In genomic region chr1:27517305-27517704, GRCh38 we compare ENCODE assay signal across 20 cellular contexts. TPM values are rescaled to one million over a fixed set of nuclear protein-coding genes. Genes with fewer than 3 reads are reported as not detected.
A peak's percentile ranks its signal among the peaks of the same experiment; 100 is the strongest.
DNase-seq lines count a peak whose midpoint lies in the region; ATAC-seq, FAIRE-seq and TF ChIP-seq lines count a peak whose summit lies in the region.
"Had no signal": no experiment of that assay in that cellular context is flagged by ENCODE, and none has a peak within 500 bp of the region (broad histone marks: within the 10 kb centered on the region; RNA-seq: fewer than 3 reads in every experiment).

No MANE protein-coding gene starts in this region.

- no peaks in the 10 kb centered on the region for H3K9me3 Mint-ChIP-seq in activated naive CD4-positive, alpha-beta T cell treated with anti-CD3 and anti-CD28 coated beads, Interleukin-2, amount 50 U/mL, for 24 hours
- no peaks in the 10 kb centered on the region for H3K9me3 Mint-ChIP-seq in Caco-2 (ENCODE audit: unreplicated experiment)
- no peaks in the 10 kb centered on the region for H3K9me3 Mint-ChIP-seq in stimulated activated naive B cell treated with anti-CD40 and anti-IgM and Interleukin-4, amounts not matched to agents 10 μg/mL and 1 μg/mL and 100 μg/mL, for 72 hours
- H3K9me3 Mint-ChIP-seq: activated T-helper 1 cell treated with anti-CD3 and anti-CD28 coated beads, Interleukin-12 subunit alpha, Interleukin-12 subunit beta, Interleukin-2, Interleukin-4 antibody, amounts not matched to agents 30 ng/mL and 10 ng/mL and 1 ng/mL, durations not matched to agents 14 hours and 24 hours and 36 hours; T-helper 2 cell treated with Interferon-gamma antibody and Interleukin-4, amounts not matched to agents 5 μg/mL and 100 μg/mL, for 36 hours had no signal

- FAIRE-seq in bronchial epithelial cell (lab: Jason Lieb, UNC), result no peak

- H3K27me3 Mint-ChIP-seq in activated naive CD4-positive, alpha-beta T cell treated with anti-CD3 and anti-CD28 coated beads, Interleukin-2, amount 50 U/mL, for 24 hours, result no peaks in the 10 kb centered on the region
- H3K27me3 Mint-ChIP-seq in Caco-2 (ENCODE audit: insufficient read depth, unreplicated experiment), result no peaks in the 10 kb centered on the region
- peaks cover 7% of the 10 kb centered on the region in 2 donors for H3K27me3 Mint-ChIP-seq in stimulated activated naive B cell treated with anti-CD40 and anti-IgM and Interleukin-4, amounts not matched to agents 10 μg/mL and 1 μg/mL and 100 μg/mL, for 72 hours

- no peaks in the 10 kb centered on the region for H3K36me3 Mint-ChIP-seq in activated naive CD4-positive, alpha-beta T cell treated with anti-CD3 and anti-CD28 coated beads, Interleukin-2, amount 50 U/mL, for 24 hours
- H3K36me3 Mint-ChIP-seq in Caco-2 (ENCODE audit: insufficient read depth, unreplicated experiment), result no peaks in the 10 kb centered on the region
- H3K36me3 Mint-ChIP-seq in stimulated activated naive B cell treated with anti-CD40 and anti-IgM and Interleukin-4, amounts not matched to agents 10 μg/mL and 1 μg/mL and 100 μg/mL, for 72 hours, result no peaks in the 10 kb centered on the region

- CTCF ChIA-PET in Caco-2 (lab: Charles Lee), result no interaction called here

- POLR2A ChIA-PET in Caco-2 (lab: Charles Lee), result no interaction called here

- intact Hi-C loops in lower lobe of right lung (cut with DNase I) (no loop called here), Caco-2 (cut with micrococcal nuclease; ENCODE audit: unreplicated experiment) (no loop called here)

- no peak overlapping the region for H3K4me3 Mint-ChIP-seq in activated naive CD4-positive, alpha-beta T cell treated with anti-CD3 and anti-CD28 coated beads, Interleukin-2, amount 50 U/mL, for 24 hours
- H3K4me3 Mint-ChIP-seq in Caco-2 (ENCODE audit: unreplicated experiment), result no peak overlapping the region
- H3K4me3 Mint-ChIP-seq in stimulated activated naive B cell treated with anti-CD40 and anti-IgM and Interleukin-4, amounts not matched to agents 10 μg/mL and 1 μg/mL and 100 μg/mL, for 72 hours, result no peak overlapping the region
- H3K4me3 Mint-ChIP-seq: activated T-helper 1 cell treated with anti-CD3 and anti-CD28 coated beads, Interleukin-12 subunit alpha, Interleukin-12 subunit beta, Interleukin-2, Interleukin-4 antibody, amounts not matched to agents 30 ng/mL and 10 ng/mL and 1 ng/mL, durations not matched to agents 14 hours and 24 hours and 36 hours; T-helper 2 cell treated with Interferon-gamma antibody and Interleukin-4, amounts not matched to agents 5 μg/mL and 100 μg/mL, for 36 hours had no signal

- ATAC-seq in lower lobe of right lung, result no peak
- ATAC-seq in stimulated activated naive B cell treated with anti-CD40 and anti-IgM and Interleukin-4, amounts not matched to agents 10 μg/mL and 1 μg/mL and 100 μg/mL, for 72 hours (replicated peaks), result no peak
- ATAC-seq: sciatic nerve had no signal

- H3K27me3 ChIP-seq in bronchial epithelial cell (ENCODE audit: control insufficient read depth, insufficient read depth, low read length) (no peaks in the 10 kb centered on the region), lower lobe of right lung (ENCODE audit: low read depth) (no peaks in the 10 kb centered on the region), Caco-2 (replicated peaks; ENCODE audit: control insufficient read depth, insufficient read depth, low read length) (no peaks in the 10 kb centered on the region)
- no peaks in the 10 kb centered on the region for H3K27me3 ChIP-seq in effector memory CD4-positive, alpha-beta T cell (replicated peaks; ENCODE audit: control insufficient read depth, insufficient read depth, low read length, poor library complexity, severe bottlenecking)

- H3K4me3 ChIP-seq in bronchial epithelial cell (ENCODE audit: low read depth, low read length), result no peak overlapping the region
- H3K4me3 ChIP-seq in lower lobe of right lung, result no peak overlapping the region
- no peak overlapping the region for H3K4me3 ChIP-seq in Caco-2 (ENCODE audit: low read depth, low read length)
- H3K4me3 ChIP-seq in effector memory CD4-positive, alpha-beta T cell (ENCODE audit: insufficient read depth, low read depth, low read length, poor library complexity, severe bottlenecking), result no peak overlapping the region
- H3K4me3 ChIP-seq: thoracic aorta had no signal

- peaks cover 42% of the 10 kb centered on the region for H3K4me1 Mint-ChIP-seq in activated naive CD4-positive, alpha-beta T cell treated with anti-CD3 and anti-CD28 coated beads, Interleukin-2, amount 50 U/mL, for 24 hours
- H3K4me1 Mint-ChIP-seq in Caco-2 (ENCODE audit: low read depth, unreplicated experiment), result peaks cover 40% of the 10 kb centered on the region
- peaks cover 21 to 34% of the 10 kb centered on the region in 2 donors for H3K4me1 Mint-ChIP-seq in stimulated activated naive B cell treated with anti-CD40 and anti-IgM and Interleukin-4, amounts not matched to agents 10 μg/mL and 1 μg/mL and 100 μg/mL, for 72 hours

- no TSS peak for BruUV-seq in Caco-2 (replicated peaks; lab: Mats Ljungman, UMichigan)

- H3K27ac ChIP-seq in lower lobe of right lung, result peak overlapping the region; percentile 46
- no peak overlapping the region for H3K27ac ChIP-seq in effector memory CD4-positive, alpha-beta T cell (ENCODE audit: insufficient read depth, low read length, poor library complexity, severe bottlenecking)
- H3K27ac ChIP-seq: thoracic aorta had no signal

- H3K27ac Mint-ChIP-seq in activated naive CD4-positive, alpha-beta T cell treated with anti-CD3 and anti-CD28 coated beads, Interleukin-2, amount 50 U/mL, for 24 hours, result peak overlapping the region; percentile 63
- H3K27ac Mint-ChIP-seq in Caco-2 (ENCODE audit: unreplicated experiment), result no peak overlapping the region
- H3K27ac Mint-ChIP-seq in stimulated activated naive B cell treated with anti-CD40 and anti-IgM and Interleukin-4, amounts not matched to agents 10 μg/mL and 1 μg/mL and 100 μg/mL, for 72 hours, result no peak overlapping the region
- H3K27ac Mint-ChIP-seq: activated T-helper 1 cell treated with anti-CD3 and anti-CD28 coated beads, Interleukin-12 subunit alpha, Interleukin-12 subunit beta, Interleukin-2, Interleukin-4 antibody, amounts not matched to agents 30 ng/mL and 10 ng/mL and 1 ng/mL, durations not matched to agents 14 hours and 24 hours and 36 hours; T-helper 2 cell treated with Interferon-gamma antibody and Interleukin-4, amounts not matched to agents 5 μg/mL and 100 μg/mL, for 36 hours had no signal

- H3K36me3 ChIP-seq in bronchial epithelial cell (ENCODE audit: control insufficient read depth, insufficient read depth, low read length) (no peaks in the 10 kb centered on the region), lower lobe of right lung (no peaks in the 10 kb centered on the region), Caco-2 (ENCODE audit: control insufficient read depth, insufficient read depth, low read length) (no peaks in the 10 kb centered on the region)
- no peaks in the 10 kb centered on the region for H3K36me3 ChIP-seq in effector memory CD4-positive, alpha-beta T cell (ENCODE audit: control insufficient read depth, insufficient read depth, low read length)
- H3K36me3 ChIP-seq: thoracic aorta had no signal

- H3K4me1 ChIP-seq in lower lobe of right lung (peaks cover 47% of the 10 kb centered on the region), Caco-2 (peaks cover 40% of the 10 kb centered on the region)
- peaks cover 12% of the 10 kb centered on the region for H3K4me1 ChIP-seq in effector memory CD4-positive, alpha-beta T cell (ENCODE audit: control insufficient read depth, insufficient read depth, low read length, poor library complexity, severe bottlenecking)

- no peaks in the 10 kb centered on the region for H3K9me3 ChIP-seq in lower lobe of right lung
- no peaks in the 10 kb centered on the region for H3K9me3 ChIP-seq in Caco-2
- H3K9me3 ChIP-seq in effector memory CD4-positive, alpha-beta T cell (ENCODE audit: control insufficient read depth, low read length), result no peaks in the 10 kb centered on the region
- H3K9me3 ChIP-seq: thoracic aorta had no signal

- TF ChIP-seq CTCF in bronchial epithelial cell (IDR thresholded peaks at IDR 0.05; ENCODE audit: insufficient read depth, low read length, severe bottlenecking), result no peak
- TF ChIP-seq CTCF in lower lobe of right lung (IDR thresholded peaks at IDR 0.05), result no peak
- no peak for TF ChIP-seq CTCF in Caco-2 (IDR thresholded peaks at IDR 0.05; ENCODE audit: insufficient read depth in 1 of 2, low read depth in 1 of 2, low read length in 1 of 2, severe bottlenecking in 1 of 2, unreplicated experiment in 1 of 2)

- no peak for DNase-seq in activated naive CD4-positive, alpha-beta T cell treated with Interleukin-2 at 50 U/mL for 16 hours
- DNase-seq in bronchial epithelial cell (ENCODE audit: low read depth), result peak; percentile 51
- no peak for DNase-seq in lower lobe of right lung
- DNase-seq in superior temporal gyrus (ENCODE audit: extremely low spot score), result peak; percentile 1
- no peak for DNase-seq in Caco-2
- DNase-seq in stimulated activated naive B cell treated with anti-CD40 and anti-IgM and Interleukin-4, amounts not matched to agents 10 μg/mL and 1 μg/mL and 100 μg/mL, for 72 hours, result no peak
- no peak for DNase-seq in effector memory CD4-positive, alpha-beta T cell
- DNase-seq: 8988T; DMS153; IMR-90; MV-4-11; NCI-H2107; NCI-H526 treated with DMSO at 0.1 percent for 48 hours; nucleus accumbens; stimulated activated CD4-positive, alpha-beta T cell treated with anti-CD3 and anti-CD28 coated beads, Interleukin-4, amount 100 ng/mL, for 1 hour had no signal

RNA-seq across cellular contexts. Expression of gene WASF2, which starts 27.3 kb away (rescaled TPM):
- total RNA-seq in bronchial epithelial cell (22.1 and 38.3 TPM in 2 replicates), lower lobe of right lung (159 TPM), Caco-2 (2022) (59.2 and 68.6 TPM in 2 replicates)

Comparison
In these comparisons a context has a peak if more than half of its experiments do, and no peak if none do; other contexts are left out.
1. DNase-seq: peak in bronchial epithelial cell (single experiment) and superior temporal gyrus (single experiment); none in activated naive CD4-positive, alpha-beta T cell treated with Interleukin-2 at 50 U/mL for 16 hours (single experiment), lower lobe of right lung (single experiment), Caco-2 (0 of 2), stimulated activated naive B cell treated with anti-CD40 and anti-IgM and Interleukin-4, amounts not matched to agents 10 μg/mL and 1 μg/mL and 100 μg/mL, for 72 hours (single experiment) and effector memory CD4-positive, alpha-beta T cell (0 of 3).